1 cellular context compared by ENCODE assay signal in genomic region chrX:30888526-30889146, GRCh38.
TF ChIP-seq lines count a peak whose summit lies in the region.

No MANE protein-coding gene starts in this region.

TF ChIP-seq in HepG2, 621 proteins besides CTCF, POLR2A, EP300 and RAD21 (continued from another document):
- TF ChIP-seq NR1H2 (CRISPR knock-in tag; IDR thresholded peaks at IDR 0.05; ENCODE audit: borderline replicate concordance, low read depth) (no peak), NR2F1 (CRISPR knock-in tag; IDR thresholded peaks at IDR 0.05) (no peak), KLF16 (CRISPR knock-in tag; IDR thresholded peaks at IDR 0.05) (no peak), ZNF251 (CRISPR knock-in tag; IDR thresholded peaks at IDR 0.05) (no peak), TP53 (CRISPR knock-in tag; conservative IDR thresholded peaks at IDR 0.05) (no peak), ZNF777 (CRISPR knock-in tag; IDR thresholded peaks at IDR 0.05) (peak; percentile 58; the same call in 1 of the 2 replicates)
TF ChIP-seq in HepG2: peak in this region for 9.
